Comparison of ENCODE assay signal across 8 cellular contexts in genomic region chr1:201946224-201946908, GRCh38. TPM values are rescaled to one million over a fixed set of nuclear protein-coding genes. Genes with fewer than 3 reads are reported as not detected.
A peak's percentile ranks its signal among the peaks of the same experiment; 100 is the strongest.
DNase-seq lines count a peak whose midpoint lies in the region; ATAC-seq, FAIRE-seq and TF ChIP-seq lines count a peak whose summit lies in the region.

Gene LMOD1, minus strand, starts transcription at chr1:201946548. Its CDS starts 208 bp downstream, at chr1:201946340.

- H3K4me3 Mint-ChIP-seq in activated B cell treated with CpG ODN at 0.5 μM for 24 hours (peak within 1 kb of the TSS; percentile 68), naive B cell (peak within 1 kb of the TSS; percentile 25 to 89 (median 79))

- H3K4me1 ChIP-seq in foreskin keratinocyte (no peaks in the 10 kb centered on the region), uterus (no peaks in the 10 kb centered on the region)

- H3K9me3 Mint-ChIP-seq in activated B cell treated with CpG ODN at 0.5 μM for 24 hours = no peaks in the 10 kb centered on the region
- peaks cover 0 to 3% (median 0%) of the 10 kb centered on the region in 7 donors for H3K9me3 Mint-ChIP-seq in naive B cell

- no peaks in the 10 kb centered on the region for H3K36me3 Mint-ChIP-seq in activated B cell treated with CpG ODN at 0.5 μM for 24 hours (ENCODE audit: low read depth)
- H3K36me3 Mint-ChIP-seq in naive B cell = no peaks in the 10 kb centered on the region

- peaks cover 42% of the 10 kb centered on the region for H3K27me3 Mint-ChIP-seq in activated B cell treated with CpG ODN at 0.5 μM for 24 hours
- peaks cover 49 to 71% (median 66%) of the 10 kb centered on the region in 3 donors for H3K27me3 Mint-ChIP-seq in naive B cell

- no peak within 1 kb of the TSS for H3K27ac ChIP-seq in foreskin keratinocyte
- H3K27ac ChIP-seq in uterus = peak within 1 kb of the TSS; percentile 94 to 98

- peak within 1 kb of the TSS; percentile 60 to 63 for H3K4me3 ChIP-seq in uterus

- POLR2A ChIA-PET in activated B cell treated with CpG ODN at 0.5 μM for 24 hours (lab: Charles Lee) = interaction anchor here (1.1 to 1.5 kb wide), 2 partner anchors 9 to 35 kb away, joined by 3 to 7 read pairs; partner anchors contain the start of gene TIMM17A

- FAIRE-seq in HTR-8/SVneo (lab: Jason Lieb, UNC) = peak; percentile 95

- peak; percentile 98 for TF ChIP-seq POLR2A in uterus (IDR thresholded peaks at IDR 0.05)

- CTCF ChIA-PET in activated B cell treated with CpG ODN at 0.5 μM for 24 hours (lab: Charles Lee) = no interaction called here

- H3K27ac Mint-ChIP-seq in activated B cell treated with CpG ODN at 0.5 μM for 24 hours = no peak within 1 kb of the TSS
- H3K27ac Mint-ChIP-seq in naive B cell = peak within 1 kb of the TSS in 2 of 6 donors; percentile 21 to 39

- ATAC-seq in activated B cell treated with CpG ODN at 0.5 μM for 24 hours (ENCODE audit: low read depth) = peak; percentile 40
- peak; percentile 57 for ATAC-seq in foreskin keratinocyte
- ATAC-seq in naive B cell (ENCODE audit: low read depth in 2 of 2) = peak; percentile 35 to 47
- ATAC-seq in GM21825 (IDR thresholded peaks at IDR 0.05; ENCODE audit: unreplicated experiment) = no peak
- ATAC-seq in GM19452 (IDR thresholded peaks at IDR 0.05; ENCODE audit: unreplicated experiment) = no peak

- H3K4me1 Mint-ChIP-seq in activated B cell treated with CpG ODN at 0.5 μM for 24 hours = peaks cover 11% of the 10 kb centered on the region
- H3K4me1 Mint-ChIP-seq in naive B cell = peaks cover 9 to 21% (median 17%) of the 10 kb centered on the region in 3 donors

- H3K27me3 ChIP-seq in foreskin keratinocyte = peaks cover 39% of the 10 kb centered on the region
- no peaks in the 10 kb centered on the region for H3K27me3 ChIP-seq in uterus

- H3K36me3 ChIP-seq in uterus = no peaks in the 10 kb centered on the region

- peak; percentile 89 for DNase-seq in AG09319 (ENCODE audit: extremely low read depth, low read depth)
- DNase-seq in HTR-8/SVneo (ENCODE audit: insufficient read length, low spot score) = peak; percentile 86
- DNase-seq in activated B cell treated with CpG ODN at 0.5 μM for 24 hours = no peak
- DNase-seq in foreskin keratinocyte = peak in 1 of 2 donors; percentile 34
- peak; percentile 7 for DNase-seq in naive B cell
- DNase-seq in uterus = peak; percentile 95 to 99

- no peaks in the 10 kb centered on the region for H3K9me3 ChIP-seq in uterus

- TF ChIP-seq CTCF in AG09319 (IDR thresholded peaks at IDR 0.05; ENCODE audit: low read depth, low read length) = no peak; the same call in 1 of the 2 replicates
- no peak for TF ChIP-seq CTCF in activated B cell treated with CpG ODN at 0.5 μM for 24 hours (IDR thresholded peaks at IDR 0.05)
- TF ChIP-seq CTCF in foreskin keratinocyte (conservative IDR thresholded peaks at IDR 0.05) = no peak
- TF ChIP-seq CTCF in uterus (IDR thresholded peaks at IDR 0.05) = peak in 2 of 4 experiments; percentile 5 to 46

- intact Hi-C loops in activated B cell treated with CpG ODN at 0.5 μM for 24 hours (cut with micrococcal nuclease) (no loop called here), uterus (cut with DNase I; ENCODE audit: low total_unique reads) (no loop called here)

RNA-seq across cellular contexts. Expression of gene LMOD1, which starts in this region (rescaled TPM):
- total RNA-seq in activated B cell treated with CpG ODN at 0.5 μM for 24 hours (not detected in 2 replicates), foreskin keratinocyte (not detected in 2 replicates), uterus (100 to 1,000 TPM in 3 of 4 donors, 10 to 100 TPM in 1; 38.9 to 377 (median 147) TPM)
- polyA plus RNA-seq in foreskin keratinocyte (0.01 TPM in 1 of 2 replicates, not detected in the other), naive B cell (ENCODE audit: low read depth in 6 of 6) (not detected)

Comparison
In these comparisons a context has a peak if more than half of its experiments do, and no peak if none do; other contexts are left out.
1. RNA of gene LMOD1 (total RNA-seq): 38.9 to 377 TPM in uterus; not detected in activated B cell treated with CpG ODN at 0.5 μM for 24 hours and not detected in foreskin keratinocyte; every median in the first group is over 10 times any median in the second.
2. Peak in ATAC-seq in activated B cell treated with CpG ODN at 0.5 μM for 24 hours; RNA of the gene not detected or under 1 TPM.
3. Peak in ATAC-seq in foreskin keratinocyte; RNA of the gene not detected or under 1 TPM.
4. Peak in DNase-seq and ATAC-seq in naive B cell; RNA of the gene not detected or under 1 TPM.